ENCODE assay signal across 27 cellular contexts in genomic region chr1:8481650-8482380, GRCh38.
DNase-seq lines count a peak whose midpoint lies in the region; ATAC-seq and TF ChIP-seq lines count a peak whose summit lies in the region.
"Had no signal": no experiment of that assay in that cellular context is flagged by ENCODE, and none has a peak within 500 bp of the region (broad histone marks: within the 10 kb centered on the region; RNA-seq: fewer than 3 reads in every experiment).

No MANE protein-coding gene starts in this region.

- WGBS in trophoblast cell (ENCODE audit: extremely low coverage, insufficient coverage, insufficient read length) = no CpG with 5 or more reads among the region's 2 CpGs
- 93 to 99% (median 95%) methylated on average over 2 of the region's 2 CpGs for WGBS in spleen, 5 donors

- H3K9me3 ChIP-seq in trophoblast cell (ENCODE audit: insufficient read depth, low read depth, low read length) (no peaks in the 10 kb centered on the region), spleen (no peaks in the 10 kb centered on the region), ascending aorta (no peaks in the 10 kb centered on the region)
- H3K9me3 ChIP-seq: prostate gland had no signal

- H3K36me3 Mint-ChIP-seq in activated T-cell treated with anti-CD3 and anti-CD28 coated beads, Interleukin-2, amount 50 U/mL, for 24 hours (ENCODE audit: low read depth) = peaks cover 9% of the 10 kb centered on the region

- H3K4ac ChIP-seq in trophoblast cell (ENCODE audit: low read depth, low read length) = no peak overlapping the region

- intact Hi-C loops in spleen (cut with DNase I; ENCODE audit: low total_unique reads) = no loop called here
- intact Hi-C loops in ascending aorta (cut with DNase I) = no loop called here

- no peaks in the 10 kb centered on the region for H3K27me3 Mint-ChIP-seq in activated T-cell treated with anti-CD3 and anti-CD28 coated beads, Interleukin-2, amount 50 U/mL, for 24 hours
- H3K27me3 Mint-ChIP-seq: activated CD4-positive, alpha-beta T cell treated with anti-CD3 and anti-CD28 coated beads, Interleukin-2, amount 10 ng/mL, durations not matched to agents 7 days and 5 days; CD4-positive, CD25-positive, alpha-beta regulatory T cell had no signal

- H3K4me2 ChIP-seq in trophoblast cell (ENCODE audit: low read length) = no peak overlapping the region

- no peak overlapping the region for H2AFZ ChIP-seq in trophoblast cell (ENCODE audit: insufficient read depth, low read length, poor library complexity)

- no peak overlapping the region for H3K9ac ChIP-seq in trophoblast cell (ENCODE audit: low read length)

- no peak for TF ChIP-seq POLR2A in spleen (IDR thresholded peaks at IDR 0.05)

- no peak overlapping the region for H4K12ac ChIP-seq in trophoblast cell (ENCODE audit: low read depth, low read length)

- no peak overlapping the region for H2BK5ac ChIP-seq in trophoblast cell (ENCODE audit: low read depth, low read length, poor library complexity)

- H3K27ac Mint-ChIP-seq in activated T-cell treated with anti-CD3 and anti-CD28 coated beads, Interleukin-2, amount 50 U/mL, for 24 hours = no peak overlapping the region
- H3K27ac Mint-ChIP-seq: activated CD4-positive, alpha-beta T cell treated with anti-CD3 and anti-CD28 coated beads, Interleukin-2, amount 10 ng/mL, durations not matched to agents 7 days and 5 days; activated naive CD4-positive, alpha-beta T cell treated with anti-CD3 and anti-CD28 coated beads, Interleukin-2, amount 50 U/mL, for 72 hours; activated T-helper 2 cell treated with anti-CD3 and anti-CD28 coated beads, Interferon-gamma antibody, Interleukin-2, Interleukin-4, amounts not matched to agents 10 μg/mL and 5 μg/mL and 100 μg/mL, durations not matched to agents 14 hours and 24 hours and 36 hours; immature natural killer cell had no signal

- no peaks in the 10 kb centered on the region for H3K79me2 ChIP-seq in trophoblast cell (ENCODE audit: control insufficient read depth, insufficient read depth, low read length, poor library complexity)

- ATAC-seq in SK-N-SH treated with all-trans-retinoic acid at 6 μM for 48 hours = no peak
- ATAC-seq: activated naive CD4-positive, alpha-beta T cell treated with anti-CD3 and anti-CD28 coated beads, Interleukin-2, amount 50 U/mL, for 72 hours; left lobe of liver had no signal

- no peak overlapping the region for H2BK120ac ChIP-seq in trophoblast cell (ENCODE audit: insufficient read depth, low read length, poor library complexity)

- H3K14ac ChIP-seq in trophoblast cell (ENCODE audit: low read length) = no peak overlapping the region

- H3K23ac ChIP-seq in trophoblast cell (ENCODE audit: low read length) = no peak overlapping the region

- H4K8ac ChIP-seq in trophoblast cell (ENCODE audit: low read depth, low read length) = no peak overlapping the region

- H3K27me3 ChIP-seq in trophoblast cell (ENCODE audit: insufficient read depth, low read length) (no peaks in the 10 kb centered on the region), spleen (replicated peaks in 1 of 7) (no peaks in the 10 kb centered on the region), ascending aorta (no peaks in the 10 kb centered on the region)

- H3K4me1 Mint-ChIP-seq in activated T-cell treated with anti-CD3 and anti-CD28 coated beads, Interleukin-2, amount 50 U/mL, for 24 hours (ENCODE audit: low read depth) = peaks cover 28% of the 10 kb centered on the region

- no peaks in the 10 kb centered on the region for H3K79me1 ChIP-seq in trophoblast cell (ENCODE audit: low read length)

- no peak overlapping the region for H3K27ac ChIP-seq in trophoblast cell (ENCODE audit: low read depth, low read length)
- no peak overlapping the region for H3K27ac ChIP-seq in spleen
- H3K27ac ChIP-seq in ascending aorta = no peak overlapping the region
- H3K27ac ChIP-seq: prostate gland, WERI-Rb-1 had no signal

- DNase-seq in ELR (ENCODE audit: low read depth) = peak; percentile 14
- peak; percentile 21 for DNase-seq in fibroblast of pulmonary artery (ENCODE audit: low read depth)
- DNase-seq in trophoblast cell = peak; percentile 33 to 76
- DNase-seq in activated CD8-positive, alpha-beta memory T cell treated with anti-CD3 and anti-CD28 coated beads, Interleukin-2, amount 50 U/mL, for 4 hours = no peak
- DNase-seq in activated T-cell treated with anti-CD3 and anti-CD28 coated beads, Interleukin-2, amount 50 U/mL, for 24 hours = no peak
- DNase-seq in spleen = no peak
- DNase-seq in ascending aorta (ENCODE audit: low spot score in 2 of 2) = no peak
- DNase-seq: activated CD4-positive, alpha-beta T cell treated with anti-CD3 and anti-CD28 coated beads, Interleukin-2, amount 10 ng/mL, durations not matched to agents 7 days and 5 days; aorta; caudate nucleus; CD4-positive, CD25-positive, alpha-beta regulatory T cell; H7; hippocampal formation; immature natural killer cell; Karpas-422; mesendoderm; NCI-H1436 treated with DMSO at 0.1 percent for 48 hours; NCI-H2107; NCI-H446 treated with DMSO at 0.1 percent for 48 hours; NCI-H82; stimulated activated naive CD4-positive, alpha-beta T cell treated with Interleukin-2 at 50 U/mL for 16 hours; WERI-Rb-1 had no signal

- H3K4me3 ChIP-seq in fibroblast of pulmonary artery (replicated peaks; ENCODE audit: low read depth, low read length) (no peak overlapping the region), trophoblast cell (ENCODE audit: low read depth, low read length) (no peak overlapping the region), spleen (no peak overlapping the region), ascending aorta (no peak overlapping the region)
- H3K4me3 ChIP-seq: prostate gland had no signal

- H3K4me3 Mint-ChIP-seq in activated T-cell treated with anti-CD3 and anti-CD28 coated beads, Interleukin-2, amount 50 U/mL, for 24 hours = no peak overlapping the region
- H3K4me3 Mint-ChIP-seq: activated CD4-positive, alpha-beta T cell treated with anti-CD3 and anti-CD28 coated beads, Interleukin-2, amount 10 ng/mL, durations not matched to agents 7 days and 5 days; CD4-positive, CD25-positive, alpha-beta regulatory T cell; immature natural killer cell had no signal

- TF ChIP-seq CTCF in fibroblast of pulmonary artery (IDR thresholded peaks at IDR 0.05; ENCODE audit: low read length, missing control alignments) = no peak
- no peak for TF ChIP-seq CTCF in spleen (IDR thresholded peaks at IDR 0.05 in 8 of 11, conservative IDR thresholded peaks at IDR 0.05 in 3 of 11)
- TF ChIP-seq CTCF in ascending aorta (IDR thresholded peaks at IDR 0.05) = no peak

- H3K4me1 ChIP-seq in trophoblast cell (ENCODE audit: control insufficient read depth in 1 of 2, insufficient read depth in 2 of 2, low read length in 2 of 2) (no peaks in the 10 kb centered on the region), spleen (peaks cover 0 to 48% (median 9%) of the 10 kb centered on the region in 6 donors), ascending aorta (peaks cover 0 to 7% of the 10 kb centered on the region in 2 donors)
- H3K4me1 ChIP-seq: prostate gland had no signal

- H3K36me3 ChIP-seq in trophoblast cell (ENCODE audit: control insufficient read depth in 1 of 2, insufficient read depth in 2 of 2, low read length in 2 of 2) (peaks cover 0 to 2% of the 10 kb centered on the region in 2 experiments), spleen (peaks cover 0 to 14% (median 0%) of the 10 kb centered on the region in 6 donors), ascending aorta (peaks cover 0 to 4% of the 10 kb centered on the region in 2 donors)
- H3K36me3 ChIP-seq: prostate gland had no signal

- no peak overlapping the region for H4K91ac ChIP-seq in trophoblast cell (ENCODE audit: low read depth, low read length)

- no peaks in the 10 kb centered on the region for H3K9me3 Mint-ChIP-seq in activated T-cell treated with anti-CD3 and anti-CD28 coated beads, Interleukin-2, amount 50 U/mL, for 24 hours
- H3K9me3 Mint-ChIP-seq: activated CD4-positive, alpha-beta T cell treated with anti-CD3 and anti-CD28 coated beads, Interleukin-2, amount 10 ng/mL, durations not matched to agents 7 days and 5 days; activated naive CD4-positive, alpha-beta T cell treated with anti-CD3 and anti-CD28 coated beads, Interleukin-2, amount 50 U/mL, for 72 hours; activated T-helper 2 cell treated with anti-CD3 and anti-CD28 coated beads, Interferon-gamma antibody, Interleukin-2, Interleukin-4, amounts not matched to agents 10 μg/mL and 5 μg/mL and 100 μg/mL, durations not matched to agents 14 hours and 24 hours and 36 hours; CD4-positive, CD25-positive, alpha-beta regulatory T cell; immature natural killer cell had no signal

- H2AK5ac ChIP-seq in trophoblast cell (ENCODE audit: low read length) = no peak overlapping the region

- no peak overlapping the region for H3K18ac ChIP-seq in trophoblast cell (ENCODE audit: low read length)

- H2BK12ac ChIP-seq in trophoblast cell (ENCODE audit: low read length) = no peak overlapping the region

TF ChIP-seq in SK-N-SH treated with all-trans-retinoic acid at 6 μM for 48 hours, 23 proteins besides CTCF, POLR2A, EP300 and RAD21:
- no peak for TF ChIP-seq ZFP3 (CRISPR knock-in tag; IDR thresholded peaks at IDR 0.05)
- TF ChIP-seq ISL1 (CRISPR knock-in tag; IDR thresholded peaks at IDR 0.05) = 0 out of 2 replicates have a peak, but pooled peaks have one; percentile 27

Comparison
In these comparisons a context has a peak if more than half of its experiments do, and no peak if none do; other contexts are left out.
1. DNase-seq: peak in ELR (single experiment), fibroblast of pulmonary artery (single experiment) and trophoblast cell (2 of 2); none in activated CD8-positive, alpha-beta memory T cell treated with anti-CD3 and anti-CD28 coated beads, Interleukin-2, amount 50 U/mL, for 4 hours (single experiment), activated T-cell treated with anti-CD3 and anti-CD28 coated beads, Interleukin-2, amount 50 U/mL, for 24 hours (single experiment), spleen (single experiment) and ascending aorta (0 of 2).